ENCODE assay signal across 10 cellular contexts in genomic region chr15:71691700-71692417, GRCh38.
DNase-seq lines count a peak whose midpoint lies in the region; ATAC-seq and TF ChIP-seq lines count a peak whose summit lies in the region.
"Had no signal": no experiment of that assay in that cellular context is flagged by ENCODE, and none has a peak within 500 bp of the region (broad histone marks: within the 10 kb centered on the region; RNA-seq: fewer than 3 reads in every experiment).

No MANE protein-coding gene starts in this region.

- no peak overlapping the region for H2BK5ac ChIP-seq in mesenchymal stem cell (ENCODE audit: low read depth, low read length, poor library complexity, severe bottlenecking)

- H3K4me3 ChIP-seq in mesenchymal stem cell (ENCODE audit: insufficient read depth in 1 of 2, low read depth in 1 of 2, low read length in 2 of 2): peak overlapping the region in 1 of 2 experiments; percentile 56
- H3K4me3 ChIP-seq: BLaER1 treated with 17β-estradiol and CSF1 and Interleukin-3, amounts not matched to agents 10 nM and 100 nM; skin epidermis had no signal

- no peak for TF ChIP-seq CTCF in WTC11 (IDR thresholded peaks at IDR 0.05)

- WGBS in mesenchymal stem cell: 76% methylated on average over 8 of the region's 9 CpGs

- H3K14ac ChIP-seq in mesenchymal stem cell (ENCODE audit: low read length in 2 of 2): no peak overlapping the region

- peaks cover 8% of the 10 kb centered on the region for H3K4me1 ChIP-seq in mesenchymal stem cell (ENCODE audit: control insufficient read depth, insufficient read depth, low read depth, low read length)
- H3K4me1 ChIP-seq: BLaER1 treated with 17β-estradiol and CSF1 and Interleukin-3, amounts not matched to agents 10 nM and 100 nM had no signal

- H4K8ac ChIP-seq in mesenchymal stem cell (ENCODE audit: low read length): no peak overlapping the region

- no peaks in the 10 kb centered on the region for H3K36me3 ChIP-seq in mesenchymal stem cell (ENCODE audit: control insufficient read depth in 1 of 2, insufficient read depth in 2 of 2, low read depth in 1 of 2, low read length in 2 of 2)
- H3K36me3 ChIP-seq: BLaER1 treated with 17β-estradiol and CSF1 and Interleukin-3, amounts not matched to agents 10 nM and 100 nM had no signal

- no peak overlapping the region for H2AK5ac ChIP-seq in mesenchymal stem cell (ENCODE audit: low read length, severe bottlenecking)

- H3K9me3 ChIP-seq in mesenchymal stem cell (ENCODE audit: control insufficient read depth, low read length): no peaks in the 10 kb centered on the region

- DNase-seq in A172 (ENCODE audit: low spot score) (peak; percentile 89), LHCN-M2 (ENCODE audit: low read depth) (peak; percentile 66), ecto neural progenitor cell (ENCODE audit: low spot score) (peak; percentile 16), mesenchymal stem cell (peak; percentile 34), UCSD-AML1 (lab: John Stamatoyannopoulos, UW; ENCODE audit: unreplicated experiment) (no peak), NCI-H1092 (lab: John Stamatoyannopoulos, UW) (no peak), WTC11 (ENCODE audit: low spot score) (no peak)
- DNase-seq in stimulated activated CD8-positive, alpha-beta memory T cell treated with anti-CD3 and anti-CD28 coated beads, Interleukin-4, amount 100 ng/mL, for 48 hours: no peak

- H3K23ac ChIP-seq in mesenchymal stem cell (ENCODE audit: low read length in 2 of 2): no peak overlapping the region

- H3K4me3 Mint-ChIP-seq in WTC11: no peak overlapping the region

- no peak overlapping the region for H3K4me2 ChIP-seq in mesenchymal stem cell (ENCODE audit: low read length, poor library complexity, severe bottlenecking)
- H3K4me2 ChIP-seq: BLaER1 treated with 17β-estradiol and CSF1 and Interleukin-3, amounts not matched to agents 10 nM and 100 nM had no signal

- no peak overlapping the region for H3K18ac ChIP-seq in mesenchymal stem cell (ENCODE audit: low read depth in 1 of 2, low read length in 2 of 2)

- H3K4ac ChIP-seq in mesenchymal stem cell (ENCODE audit: low read depth in 1 of 2, low read length in 2 of 2): no peak overlapping the region

- H3K4me1 Mint-ChIP-seq in WTC11: peaks cover 3% of the 10 kb centered on the region

- H3K79me1 ChIP-seq in mesenchymal stem cell (replicated peaks; ENCODE audit: low read length, poor library complexity, severe bottlenecking): peaks cover 3% of the 10 kb centered on the region

- peaks cover 70% of the 10 kb centered on the region for H3K9me3 Mint-ChIP-seq in WTC11

- H2BK120ac ChIP-seq in mesenchymal stem cell (ENCODE audit: low read depth, low read length): no peak overlapping the region

- ATAC-seq in WTC11: no peak

- H2BK12ac ChIP-seq in mesenchymal stem cell (ENCODE audit: low read length in 2 of 2): no peak overlapping the region

- H3K27ac ChIP-seq in mesenchymal stem cell (ENCODE audit: low read length, poor library complexity, severe bottlenecking): peak overlapping the region; percentile 52
- H3K27ac ChIP-seq: BLaER1 treated with 17β-estradiol and CSF1 and Interleukin-3, amounts not matched to agents 10 nM and 100 nM had no signal

- CTCF ChIA-PET in WTC11 (lab: Charles Lee): interaction anchor here (0.6 kb wide), 1 partner anchor 52 kb away, joined by 3 read pairs; no protein-coding TSS in a partner anchor

- no peaks in the 10 kb centered on the region for H3K27me3 ChIP-seq in mesenchymal stem cell (ENCODE audit: control insufficient read depth in 1 of 2, insufficient read depth in 1 of 2, low read length in 2 of 2)
- H3K27me3 ChIP-seq: BLaER1 treated with 17β-estradiol and CSF1 and Interleukin-3, amounts not matched to agents 10 nM and 100 nM had no signal

- peaks cover 5% of the 10 kb centered on the region; the same call in 1 of the 2 replicates for H3K27me3 Mint-ChIP-seq in WTC11 (ENCODE audit: low read depth)

- no peak overlapping the region for H4K91ac ChIP-seq in mesenchymal stem cell (ENCODE audit: low read length)

- no peak overlapping the region for H2AFZ ChIP-seq in mesenchymal stem cell (ENCODE audit: low read depth, low read length)

- peaks cover 31% of the 10 kb centered on the region for H3K36me3 Mint-ChIP-seq in WTC11

- peak overlapping the region; percentile 53 for H3K9ac ChIP-seq in mesenchymal stem cell (ENCODE audit: low read length)
- H3K9ac ChIP-seq: BLaER1 treated with 17β-estradiol and CSF1 and Interleukin-3, amounts not matched to agents 10 nM and 100 nM had no signal

- POLR2A ChIA-PET in WTC11 (lab: Charles Lee): no interaction called here

- H2BK15ac ChIP-seq in mesenchymal stem cell (ENCODE audit: low read depth, poor library complexity, severe bottlenecking): no peak overlapping the region

- no peak overlapping the region for H3K27ac Mint-ChIP-seq in WTC11

TF ChIP-seq in WTC11, 78 proteins besides CTCF, POLR2A, EP300 and RAD21:
- TF ChIP-seq ZNF396 (CRISPR knock-in tag; IDR thresholded peaks at IDR 0.05; ENCODE audit: borderline replicate concordance) (no peak), JUN (CRISPR knock-in tag; IDR thresholded peaks at IDR 0.05) (no peak), GABPB1 (CRISPR knock-in tag; IDR thresholded peaks at IDR 0.05) (no peak), NFATC4 (CRISPR knock-in tag; IDR thresholded peaks at IDR 0.05) (no peak), ETV6 (CRISPR knock-in tag; IDR thresholded peaks at IDR 0.05) (no peak), FOXP1 (CRISPR knock-in tag; IDR thresholded peaks at IDR 0.05; ENCODE audit: borderline replicate concordance) (no peak), KAT7 (CRISPR knock-in tag; IDR thresholded peaks at IDR 0.05; ENCODE audit: borderline replicate concordance) (no peak), TEAD1 (CRISPR knock-in tag; IDR thresholded peaks at IDR 0.05) (no peak), CREM (CRISPR knock-in tag; IDR thresholded peaks at IDR 0.05) (no peak), ZMAT4 (CRISPR knock-in tag; IDR thresholded peaks at IDR 0.05) (no peak), ZNF416 (CRISPR knock-in tag; IDR thresholded peaks at IDR 0.05) (no peak), MXD4 (CRISPR knock-in tag; IDR thresholded peaks at IDR 0.05; ENCODE audit: borderline replicate concordance) (no peak), ATF1 (CRISPR knock-in tag; IDR thresholded peaks at IDR 0.05) (no peak), CREB1 (CRISPR knock-in tag; IDR thresholded peaks at IDR 0.05) (no peak), ELF4 (CRISPR knock-in tag; IDR thresholded peaks at IDR 0.05; ENCODE audit: low read depth) (no peak)
- TF ChIP-seq, protein P1, sequence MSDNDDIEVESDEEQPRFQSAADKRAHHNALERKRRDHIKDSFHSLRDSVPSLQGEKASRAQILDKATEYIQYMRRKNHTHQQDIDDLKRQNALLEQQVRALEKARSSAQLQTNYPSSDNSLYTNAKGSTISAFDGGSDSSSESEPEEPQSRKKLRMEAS (CRISPR knock-in tag; IDR thresholded peaks at IDR 0.05): no peak

Comparison
In these comparisons a context has a peak if more than half of its experiments do, and no peak if none do; other contexts are left out.
1. DNase-seq: peak in A172 (single experiment), LHCN-M2 (single experiment), ecto neural progenitor cell (single experiment) and mesenchymal stem cell (single experiment); none in UCSD-AML1 (single experiment), stimulated activated CD8-positive, alpha-beta memory T cell treated with anti-CD3 and anti-CD28 coated beads, Interleukin-4, amount 100 ng/mL, for 48 hours (single experiment), NCI-H1092 (single experiment) and WTC11 (single experiment).